In the genomic region with DNA sequence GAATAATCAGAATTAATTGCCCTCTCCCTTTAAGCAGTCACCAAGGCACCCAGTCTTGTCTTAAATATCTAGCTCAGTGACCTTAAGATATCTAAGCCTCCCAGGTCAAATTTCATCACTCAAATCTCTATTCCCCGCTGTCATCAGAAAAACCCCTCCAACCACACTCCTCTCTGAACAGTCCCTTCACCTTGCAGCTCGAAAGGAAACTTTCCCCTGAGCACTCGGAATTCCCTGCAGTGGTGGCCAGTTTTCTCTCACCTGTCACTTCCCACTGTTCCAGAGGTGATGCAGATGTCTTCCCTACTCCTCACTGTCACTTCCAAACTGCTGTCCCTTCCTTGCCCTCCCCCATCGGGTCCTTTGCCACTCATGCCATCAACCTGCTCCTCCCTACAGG, we compare ENCODE assay signal across 1 cellular context.
TF ChIP-seq lines count a peak whose summit lies in the region.

No MANE protein-coding gene starts in this region.

TF ChIP-seq in H1, 55 proteins besides CTCF, POLR2A, EP300 and RAD21 (continued from another document):
- TF ChIP-seq RXRA (IDR thresholded peaks at IDR 0.05; ENCODE audit: insufficient read depth, low read depth, low read length), result no peak
TF ChIP-seq in H1: peak in this region for 0.
